In the genomic region with DNA sequence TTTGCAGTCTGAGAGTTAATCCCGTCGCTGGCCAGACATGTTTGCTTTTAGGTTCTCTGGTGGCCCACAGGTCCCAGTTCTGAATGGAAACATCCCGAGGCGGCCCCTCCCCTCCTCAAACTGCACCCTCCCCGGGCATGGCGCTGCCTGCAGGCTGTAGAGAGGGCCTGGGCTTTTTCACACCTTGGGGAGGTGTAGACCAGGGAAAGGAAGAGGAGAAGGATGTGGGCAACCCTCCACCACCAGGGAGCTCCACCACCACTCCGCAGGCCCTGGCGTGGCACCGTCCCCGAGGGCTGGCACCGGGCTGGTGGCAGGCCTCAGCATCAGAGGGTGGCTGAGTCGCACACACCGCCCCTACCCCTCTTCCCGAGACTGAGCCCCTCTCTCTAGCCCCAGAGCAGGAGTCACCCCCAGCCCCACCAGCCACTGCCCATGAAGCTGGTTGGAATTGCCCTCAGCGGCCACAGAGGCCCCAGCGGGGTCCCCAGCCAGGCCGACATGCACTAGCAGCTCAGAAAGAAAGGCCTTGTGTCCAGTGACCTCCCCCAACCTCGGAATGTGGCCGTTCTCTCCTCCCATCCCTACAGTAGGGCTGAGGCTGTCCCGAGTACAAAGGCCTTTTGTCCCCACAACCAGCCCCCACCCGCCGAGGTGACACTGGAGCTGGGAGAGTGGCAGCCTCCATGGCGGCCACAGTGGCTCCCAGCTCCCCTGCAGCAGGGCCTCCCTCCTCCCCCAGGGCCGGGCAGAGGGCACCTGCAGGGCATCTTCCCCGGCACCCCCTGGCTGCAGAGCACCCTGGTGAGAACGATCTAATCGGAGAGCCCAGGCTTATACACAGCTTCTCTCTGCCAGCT, we compare ENCODE assay signal across 8 cellular contexts. TPM values are rescaled to one million over a fixed set of nuclear protein-coding genes. Genes with fewer than 3 reads are reported as not detected.
DNase-seq lines count a peak whose midpoint lies in the region; ATAC-seq and TF ChIP-seq lines count a peak whose summit lies in the region.

No MANE protein-coding gene starts in this region.

- no peaks in the 10 kb centered on the region for H3K36me3 ChIP-seq in HUES64 (ENCODE audit: insufficient read depth, low read length)

- no peak overlapping the region for H3K27ac Mint-ChIP-seq in activated CD8-positive, alpha-beta memory T cell treated with anti-CD3 and anti-CD28 coated beads, Interleukin-2, amount 10 ng/mL, durations not matched to agents 7 days and 5 days
- H3K27ac Mint-ChIP-seq in progenitor cell of endocrine pancreas = peak overlapping the region; percentile 91

- 35% methylated on average over 27 of the region's 27 CpGs for WGBS in HUES64
- 46 to 47% methylated on average over 22 to 27 of the region's 27 CpGs for WGBS in lower leg skin, 2 donors

- H3K4me1 ChIP-seq in HUES64 (ENCODE audit: insufficient read depth, low read length) = peaks cover 13% of the 10 kb centered on the region

- CTCF ChIA-PET in activated CD8-positive, alpha-beta memory T cell treated with anti-CD3 and anti-CD28 coated beads, Interleukin-2, amount 10 ng/mL, durations not matched to agents 7 days and 5 days (lab: Charles Lee) = interaction anchor here (0.5 to 2.8 kb wide), 9 partner anchors 9 to 295 kb away, joined by 3 to 15 read pairs (median 3); no protein-coding TSS in a partner anchor

- H3K9ac ChIP-seq in HUES64 (ENCODE audit: low read depth, low read length) = peak overlapping the region; percentile 57; the same call in 1 of the 2 replicates

- DNase-seq in Ammon's horn (ENCODE audit: low spot score) = peak; percentile 97
- DNase-seq in activated CD8-positive, alpha-beta memory T cell treated with anti-CD3 and anti-CD28 coated beads, Interleukin-2, amount 10 ng/mL, durations not matched to agents 7 days and 5 days = peak; percentile 64
- DNase-seq in globus pallidus (ENCODE audit: low spot score) = peak; percentile 99
- peak; percentile 56 for DNase-seq in progenitor cell of endocrine pancreas (ENCODE audit: low spot score, unreplicated experiment)
- no peak for DNase-seq in lower leg skin (ENCODE audit: low spot score in 2 of 2)
- DNase-seq in OCI-M1 (lab: John Stamatoyannopoulos, UW) = no peak

- peaks cover 15% of the 10 kb centered on the region for H3K4me1 Mint-ChIP-seq in activated CD8-positive, alpha-beta memory T cell treated with anti-CD3 and anti-CD28 coated beads, Interleukin-2, amount 10 ng/mL, durations not matched to agents 7 days and 5 days
- H3K4me1 Mint-ChIP-seq in progenitor cell of endocrine pancreas (ENCODE audit: low read depth) = peaks cover 12% of the 10 kb centered on the region

- no peaks in the 10 kb centered on the region for H3K9me3 Mint-ChIP-seq in activated CD8-positive, alpha-beta memory T cell treated with anti-CD3 and anti-CD28 coated beads, Interleukin-2, amount 10 ng/mL, durations not matched to agents 7 days and 5 days (ENCODE audit: low read depth)
- peaks cover 7% of the 10 kb centered on the region for H3K9me3 Mint-ChIP-seq in progenitor cell of endocrine pancreas (ENCODE audit: low read depth)

- H3K4me3 Mint-ChIP-seq in activated CD8-positive, alpha-beta memory T cell treated with anti-CD3 and anti-CD28 coated beads, Interleukin-2, amount 10 ng/mL, durations not matched to agents 7 days and 5 days = no peak overlapping the region
- no peak overlapping the region for H3K4me3 Mint-ChIP-seq in progenitor cell of endocrine pancreas (ENCODE audit: low read depth)

- peak; percentile 83 for ATAC-seq in activated CD8-positive, alpha-beta memory T cell treated with anti-CD3 and anti-CD28 coated beads, Interleukin-2, amount 10 ng/mL, durations not matched to agents 7 days and 5 days
- ATAC-seq in GM21423 (IDR thresholded peaks at IDR 0.05; ENCODE audit: unreplicated experiment) = no peak

- H3K27me3 ChIP-seq in HUES64 (ENCODE audit: insufficient read depth, low read length) = no peaks in the 10 kb centered on the region

- H3K27me3 Mint-ChIP-seq in activated CD8-positive, alpha-beta memory T cell treated with anti-CD3 and anti-CD28 coated beads, Interleukin-2, amount 10 ng/mL, durations not matched to agents 7 days and 5 days = peaks cover 49% of the 10 kb centered on the region
- no peaks in the 10 kb centered on the region for H3K27me3 Mint-ChIP-seq in progenitor cell of endocrine pancreas

- TF ChIP-seq CTCF in progenitor cell of endocrine pancreas (IDR thresholded peaks at IDR 0.05; ENCODE audit: unreplicated experiment) = peak; percentile 43
- TF ChIP-seq CTCF in lower leg skin (IDR thresholded peaks at IDR 0.05) = no peak

- peak overlapping the region; percentile 77 for H3K27ac ChIP-seq in HUES64 (ENCODE audit: low read depth, low read length)

- H3K36me3 Mint-ChIP-seq in activated CD8-positive, alpha-beta memory T cell treated with anti-CD3 and anti-CD28 coated beads, Interleukin-2, amount 10 ng/mL, durations not matched to agents 7 days and 5 days = peaks cover 5% of the 10 kb centered on the region
- H3K36me3 Mint-ChIP-seq in progenitor cell of endocrine pancreas (ENCODE audit: insufficient read depth) = no peaks in the 10 kb centered on the region

- H3K4me3 ChIP-seq in HUES64 (ENCODE audit: low read length) = no peak overlapping the region
- no peak overlapping the region for H3K4me3 ChIP-seq in lower leg skin (ENCODE audit: low read depth, poor library complexity, severe bottlenecking)

- no peak for TF ChIP-seq POLR2A in lower leg skin (IDR thresholded peaks at IDR 0.05)

- intact Hi-C loops in lower leg skin (cut with DNase I; ENCODE audit: low total_unique reads) = no loop called here

- H3K9me3 ChIP-seq in HUES64 (ENCODE audit: insufficient read depth, low read depth, low read length) = peaks cover 5% of the 10 kb centered on the region; the same call in 1 of the 2 replicates

RNA-seq across cellular contexts. Expression of a gene that starts 23.5 kb away (rescaled TPM):
- 37.2 TPM for polyA plus RNA-seq in HUES64 (2013, experiment 1 of 2)
- polyA plus RNA-seq in HUES64 (2013, experiment 2 of 2) = 32.2 TPM
- 10 to 100 TPM; 59.9 to 63.6 TPM for total RNA-seq in activated CD8-positive, alpha-beta memory T cell treated with anti-CD3 and anti-CD28 coated beads, Interleukin-2, amount 10 ng/mL, durations not matched to agents 7 days and 5 days
- total RNA-seq in progenitor cell of endocrine pancreas = 69.2 and 75.3 TPM in 2 replicates
- 100 to 1,000 TPM in 1 of 4 donors, 10 to 100 TPM in 3; 63.8 to 121 (median 83.9) TPM for total RNA-seq in lower leg skin

RNA-seq across cellular contexts. Expression of a gene that starts 58.1 kb away (rescaled TPM):
- 5.6 TPM for polyA plus RNA-seq in HUES64 (2013, experiment 1 of 2)
- 9.2 TPM for polyA plus RNA-seq in HUES64 (2013, experiment 2 of 2)
- 1 to 10 TPM; 2.5 to 3.5 TPM for total RNA-seq in activated CD8-positive, alpha-beta memory T cell treated with anti-CD3 and anti-CD28 coated beads, Interleukin-2, amount 10 ng/mL, durations not matched to agents 7 days and 5 days
- total RNA-seq in progenitor cell of endocrine pancreas = 8.9 and 9.7 TPM in 2 replicates
- 1 to 10 TPM; 5.5 to 8.7 (median 7.2) TPM for total RNA-seq in lower leg skin

Comparison
In these comparisons a context has a peak if more than half of its experiments do, and no peak if none do; other contexts are left out.
1. DNase-seq: peak in Ammon's horn (single experiment), activated CD8-positive, alpha-beta memory T cell treated with anti-CD3 and anti-CD28 coated beads, Interleukin-2, amount 10 ng/mL, durations not matched to agents 7 days and 5 days (single experiment), globus pallidus (single experiment) and progenitor cell of endocrine pancreas (single experiment); none in lower leg skin (0 of 2) and OCI-M1 (single experiment).